In the genomic region with DNA sequence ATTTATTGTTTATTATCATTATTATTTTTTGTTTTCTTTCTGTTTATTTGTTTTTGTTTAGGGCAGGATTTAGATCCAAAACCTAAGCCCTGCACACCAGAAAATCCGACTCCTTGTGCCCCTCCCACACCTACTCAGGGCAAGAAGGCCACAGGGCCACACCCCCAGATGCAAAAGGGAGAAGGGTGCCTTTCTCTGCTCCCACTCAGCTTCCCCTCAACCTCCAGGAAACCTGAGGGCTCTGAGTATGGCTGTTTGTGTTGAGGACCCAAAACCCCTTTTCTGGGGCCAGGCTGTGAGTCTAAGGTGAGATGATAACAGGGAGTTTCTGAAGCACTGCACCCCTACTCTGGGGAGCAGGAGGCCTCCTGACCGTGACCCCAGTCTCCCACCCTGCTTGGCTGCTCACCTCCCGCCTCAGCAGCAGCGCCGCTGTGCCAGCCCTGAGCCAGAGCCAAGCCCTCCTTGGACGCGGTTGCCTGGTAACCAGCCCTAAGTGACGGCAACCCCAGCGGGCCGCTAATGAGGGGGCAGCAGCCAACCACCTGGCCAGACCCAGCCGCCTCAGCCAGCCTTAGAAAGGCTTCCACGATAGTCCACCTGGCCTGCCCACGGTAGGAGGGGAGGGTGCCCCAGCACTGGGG, we compare ENCODE assay signal across 10 cellular contexts. TPM values are rescaled to one million over a fixed set of nuclear protein-coding genes. Genes with fewer than 3 reads are reported as not detected.
A peak's percentile ranks its signal among the peaks of the same experiment; 100 is the strongest.
DNase-seq lines count a peak whose midpoint lies in the region; ATAC-seq and TF ChIP-seq lines count a peak whose summit lies in the region.
"Had no signal": no experiment of that assay in that cellular context is flagged by ENCODE, and none has a peak within 500 bp of the region (broad histone marks: within the 10 kb centered on the region; RNA-seq: fewer than 3 reads in every experiment).

No MANE protein-coding gene starts in this region.

- TF ChIP-seq CTCF in hepatocyte (IDR thresholded peaks at IDR 0.05; ENCODE audit: poor library complexity), result no peak

- no peak overlapping the region for H3K4me3 Mint-ChIP-seq in stimulated activated naive B cell treated with anti-CD40 and anti-IgM and Interleukin-4, amounts not matched to agents 10 μg/mL and 1 μg/mL and 100 μg/mL, for 72 hours

- no peak overlapping the region for H3K27ac Mint-ChIP-seq in stimulated activated naive B cell treated with anti-CD40 and anti-IgM and Interleukin-4, amounts not matched to agents 10 μg/mL and 1 μg/mL and 100 μg/mL, for 72 hours
- H3K27ac Mint-ChIP-seq: activated naive CD4-positive, alpha-beta T cell treated with anti-CD3 and anti-CD28 coated beads, Interleukin-2, amount 50 U/mL, for 72 hours had no signal

- no peaks in the 10 kb centered on the region for H3K9me3 ChIP-seq in hepatocyte (ENCODE audit: low read depth)
- H3K9me3 ChIP-seq: esophagus muscularis mucosa had no signal

- H3K4me2 ChIP-seq in hepatocyte, result peak overlapping the region; percentile 54

- no peaks in the 10 kb centered on the region for H3K9me2 ChIP-seq in hepatocyte (replicated peaks; ENCODE audit: insufficient read depth)

- DNase-seq in NCI-H1092 treated with DMSO at 0.1 percent for 48 hours (lab: John Stamatoyannopoulos, UW) (peak; percentile 91), NCI-H524 treated with DMSO at 0.1 percent for 48 hours (lab: John Stamatoyannopoulos, UW) (peak; percentile 22), hepatocyte (ENCODE audit: low spot score) (peak; percentile 65), glomerular visceral epithelial cell (ENCODE audit: extremely low spot score) (no peak)
- no peak for DNase-seq in stimulated activated naive B cell treated with anti-CD40 and anti-IgM and Interleukin-4, amounts not matched to agents 10 μg/mL and 1 μg/mL and 100 μg/mL, for 72 hours
- no peak for DNase-seq in activated CD4-positive, alpha-beta T cell treated with anti-CD3 and anti-CD28 coated beads for 4 hours
- DNase-seq: MV-4-11 had no signal

- no peak overlapping the region for H3K27ac ChIP-seq in hepatocyte
- H3K27ac ChIP-seq: esophagus muscularis mucosa had no signal

- peaks cover 20% of the 10 kb centered on the region for H3K4me1 ChIP-seq in hepatocyte (ENCODE audit: insufficient read depth)

- no peaks in the 10 kb centered on the region for H4K20me1 ChIP-seq in hepatocyte (ENCODE audit: insufficient read depth, poor library complexity, severe bottlenecking)

- H3K4me1 Mint-ChIP-seq in stimulated activated naive B cell treated with anti-CD40 and anti-IgM and Interleukin-4, amounts not matched to agents 10 μg/mL and 1 μg/mL and 100 μg/mL, for 72 hours, result peaks cover 6 to 12% of the 10 kb centered on the region in 2 donors

- no peaks in the 10 kb centered on the region for H3K79me2 ChIP-seq in hepatocyte

- no peak overlapping the region for H2AFZ ChIP-seq in hepatocyte

- no peaks in the 10 kb centered on the region for H3K9me3 Mint-ChIP-seq in stimulated activated naive B cell treated with anti-CD40 and anti-IgM and Interleukin-4, amounts not matched to agents 10 μg/mL and 1 μg/mL and 100 μg/mL, for 72 hours
- H3K9me3 Mint-ChIP-seq: activated naive CD4-positive, alpha-beta T cell treated with anti-CD3 and anti-CD28 coated beads, Interleukin-2, amount 50 U/mL, for 72 hours had no signal

- peak; percentile 30 to 44 for ATAC-seq in stimulated activated naive B cell treated with anti-CD40 and anti-IgM and Interleukin-4, amounts not matched to agents 10 μg/mL and 1 μg/mL and 100 μg/mL, for 72 hours (replicated peaks)
- ATAC-seq in HG02973 (IDR thresholded peaks at IDR 0.05; ENCODE audit: unreplicated experiment), result no peak
- ATAC-seq: activated naive CD4-positive, alpha-beta T cell treated with anti-CD3 and anti-CD28 coated beads, Interleukin-2, amount 50 U/mL, for 72 hours had no signal

- 21% methylated on average over 13 of the region's 13 CpGs for WGBS in hepatocyte (ENCODE audit: low lambda C conversion rate, missing lambda C conversion rate)

- no peaks in the 10 kb centered on the region for H3K27me3 ChIP-seq in hepatocyte

- no peak overlapping the region for H3K4me3 ChIP-seq in hepatocyte
- H3K4me3 ChIP-seq: esophagus muscularis mucosa had no signal

- H3K27me3 Mint-ChIP-seq in stimulated activated naive B cell treated with anti-CD40 and anti-IgM and Interleukin-4, amounts not matched to agents 10 μg/mL and 1 μg/mL and 100 μg/mL, for 72 hours, result peaks cover 42 to 62% of the 10 kb centered on the region in 2 donors

- H3K36me3 ChIP-seq in hepatocyte (replicated peaks; ENCODE audit: insufficient read depth, low read depth), result no peaks in the 10 kb centered on the region
- H3K36me3 ChIP-seq: esophagus muscularis mucosa had no signal

- no peaks in the 10 kb centered on the region for H3K36me3 Mint-ChIP-seq in stimulated activated naive B cell treated with anti-CD40 and anti-IgM and Interleukin-4, amounts not matched to agents 10 μg/mL and 1 μg/mL and 100 μg/mL, for 72 hours
- H3K36me3 Mint-ChIP-seq: activated naive CD4-positive, alpha-beta T cell treated with anti-CD3 and anti-CD28 coated beads, Interleukin-2, amount 50 U/mL, for 72 hours had no signal

RNA-seq across cellular contexts. Expression of a gene that starts 6.4 kb away (rescaled TPM):
- total RNA-seq in hepatocyte, result 11.4 and 18.3 TPM in 2 replicates
- 15.3 and 16.4 TPM in 2 replicates for polyA plus RNA-seq in hepatocyte

Comparison
In these comparisons a context has a peak if more than half of its experiments do, and no peak if none do; other contexts are left out.
1. DNase-seq: peak in NCI-H1092 treated with DMSO at 0.1 percent for 48 hours (single experiment), NCI-H524 treated with DMSO at 0.1 percent for 48 hours (single experiment) and hepatocyte (single experiment); none in stimulated activated naive B cell treated with anti-CD40 and anti-IgM and Interleukin-4, amounts not matched to agents 10 μg/mL and 1 μg/mL and 100 μg/mL, for 72 hours (single experiment), glomerular visceral epithelial cell (single experiment) and activated CD4-positive, alpha-beta T cell treated with anti-CD3 and anti-CD28 coated beads for 4 hours (0 of 2).